Comparison of ENCODE assay signal across 8 cellular contexts in genomic region chr4:15805583-15806517, GRCh38. TPM values are rescaled to one million over a fixed set of nuclear protein-coding genes. Genes with fewer than 3 reads are reported as not detected.
DNase-seq lines count a peak whose midpoint lies in the region; ATAC-seq and TF ChIP-seq lines count a peak whose summit lies in the region.

No MANE protein-coding gene starts in this region.

- ATAC-seq in GM21786 (IDR thresholded peaks at IDR 0.05; ENCODE audit: unreplicated experiment) (peak; percentile 51), left colon (peak; percentile 76)
- peak; percentile 69 for ATAC-seq in central memory CD8-positive, alpha-beta T cell (replicated peaks; ENCODE audit: extremely low read depth, poor library complexity, severe bottlenecking)

- H4K20me1 ChIP-seq in MM.1S (ENCODE audit: insufficient read depth, low read length) = no peaks in the 10 kb centered on the region

- intact Hi-C loops in left colon (cut with DNase I, micrococcal nuclease) (loop anchor here in 1 of 2 donors (10.0 kb wide), 1 partner anchor 159 kb away; the partner anchor contains the start of gene FGFBP2), stomach (cut with DNase I; ENCODE audit: low total_unique reads) (loop anchor here (10.0 kb wide), 1 partner anchor 149 kb away; no protein-coding TSS in a partner anchor)

- no peak for TF ChIP-seq EP300 in stomach (IDR thresholded peaks at IDR 0.05)

- no peaks in the 10 kb centered on the region for H3K79me2 ChIP-seq in MM.1S (ENCODE audit: low read length)

- no peak overlapping the region for H3K4me3 Mint-ChIP-seq in central memory CD8-positive, alpha-beta T cell

- 40 to 55% (median 52%) methylated on average over 4 to 5 of the region's 5 CpGs for WGBS in stomach, 5 donors

- H3K9me2 ChIP-seq in MM.1S (replicated peaks; ENCODE audit: insufficient read depth, low read length) = no peaks in the 10 kb centered on the region

- H2AFZ ChIP-seq in MM.1S (ENCODE audit: low read length) = no peak overlapping the region

- no peaks in the 10 kb centered on the region for H3K36me3 Mint-ChIP-seq in central memory CD8-positive, alpha-beta T cell (ENCODE audit: insufficient read depth)

- TF ChIP-seq CTCF in MM.1S (IDR thresholded peaks at IDR 0.05; ENCODE audit: low read length) (peak; percentile 75), stomach (IDR thresholded peaks at IDR 0.05) (peak in 5 of 7 experiments; percentile 47 to 65 (median 56))

- no peaks in the 10 kb centered on the region for H3K9me3 ChIP-seq in MM.1S (replicated peaks; ENCODE audit: insufficient read depth, low read length)
- H3K9me3 ChIP-seq in SK-N-MC (ENCODE audit: low read depth, low read length) = no peaks in the 10 kb centered on the region
- no peaks in the 10 kb centered on the region for H3K9me3 ChIP-seq in stomach

- DNase-seq in activated T-cell treated with anti-CD3 and anti-CD28 coated beads for 24 hours (ENCODE audit: low read depth) = peak; percentile 35
- DNase-seq in activated T-cell treated with anti-CD3 and anti-CD28 coated beads, Interleukin-2, amount 50 U/mL, for 48 hours = no peak
- peak; percentile 74 for DNase-seq in MM.1S
- DNase-seq in SK-N-MC (ENCODE audit: low read depth, low spot score) = peak; percentile 6
- no peak for DNase-seq in central memory CD8-positive, alpha-beta T cell (ENCODE audit: low spot score in 2 of 2)
- no peak for DNase-seq in left colon
- DNase-seq in stomach = peak; percentile 31

- H3K4me1 Mint-ChIP-seq in central memory CD8-positive, alpha-beta T cell = peaks cover 21% of the 10 kb centered on the region

- H3K4me2 ChIP-seq in MM.1S (ENCODE audit: low read depth, low read length) = no peak overlapping the region

- H3K27me3 Mint-ChIP-seq in central memory CD8-positive, alpha-beta T cell = peaks cover 4% of the 10 kb centered on the region

- H3K27me3 ChIP-seq in MM.1S (replicated peaks; ENCODE audit: insufficient read depth, low read length) = no peaks in the 10 kb centered on the region
- no peaks in the 10 kb centered on the region for H3K27me3 ChIP-seq in stomach

- H3K4me1 ChIP-seq in MM.1S (ENCODE audit: low read length) (peaks cover 45% of the 10 kb centered on the region), stomach (no peaks in the 10 kb centered on the region)

- peak overlapping the region; percentile 23 for H3K27ac Mint-ChIP-seq in central memory CD8-positive, alpha-beta T cell (ENCODE audit: low read depth)

- H3K9ac ChIP-seq in MM.1S (ENCODE audit: low read length) (no peak overlapping the region), SK-N-MC (ENCODE audit: insufficient read length) (no peak overlapping the region)

- no peak for TF ChIP-seq POLR2A in stomach (IDR thresholded peaks at IDR 0.05)

- peaks cover 8% of the 10 kb centered on the region; the same call in 1 of the 2 replicates for H3F3A ChIP-seq in MM.1S (ENCODE audit: insufficient read depth, low read length)

- H3K4me3 ChIP-seq in MM.1S (ENCODE audit: low read length) (no peak overlapping the region), SK-N-MC (no peak overlapping the region), stomach (no peak overlapping the region)

- H3K27ac ChIP-seq in MM.1S (ENCODE audit: low read length) (no peak overlapping the region), SK-N-MC (no peak overlapping the region), stomach (no peak overlapping the region)

- H3K36me3 ChIP-seq in MM.1S (replicated peaks; ENCODE audit: insufficient read depth, low read length) (no peaks in the 10 kb centered on the region), SK-N-MC (ENCODE audit: insufficient read depth, low read length) (no peaks in the 10 kb centered on the region), stomach (no peaks in the 10 kb centered on the region)

- no peaks in the 10 kb centered on the region for H3K9me3 Mint-ChIP-seq in central memory CD8-positive, alpha-beta T cell

RNA-seq across cellular contexts. Expression of gene CD38, which starts 27.7 kb away (rescaled TPM):
- total RNA-seq in left colon (1 to 10 TPM; 1.1 to 5.7 TPM), stomach (10 to 100 TPM in 1 of 5 donors, 1 to 10 TPM in 4; 1.4 to 44.9 (median 4.0) TPM)
- 1 to 10 TPM in 1 of 3 donors, under 1 TPM in 2; 0.62 to 1.5 (median 0.83) TPM for polyA plus RNA-seq in stomach

Comparison
In these comparisons a context has a peak if more than half of its experiments do, and no peak if none do; other contexts are left out.
1. DNase-seq: peak in activated T-cell treated with anti-CD3 and anti-CD28 coated beads for 24 hours (single experiment), MM.1S (single experiment), SK-N-MC (single experiment) and stomach (single experiment); none in activated T-cell treated with anti-CD3 and anti-CD28 coated beads, Interleukin-2, amount 50 U/mL, for 48 hours (0 of 2), central memory CD8-positive, alpha-beta T cell (0 of 2) and left colon (0 of 2).
2. Peak in every context shown above with its lines, with median percentiles within 50 percentile points of each other: ATAC-seq.